In genomic region chr2:236342951-236343350, GRCh38 we compare ENCODE assay signal across 1 cellular context.
TF ChIP-seq lines count a peak whose summit lies in the region.

No MANE protein-coding gene starts in this region.

TF ChIP-seq in IMR-90, 13 proteins besides CTCF, POLR2A, EP300 and RAD21:
- TF ChIP-seq RCOR1 (IDR thresholded peaks at IDR 0.05; ENCODE audit: insufficient replicate concordance, low read length): no peak
- no peak for TF ChIP-seq CHD1 (IDR thresholded peaks at IDR 0.05; ENCODE audit: low read depth, low read length)
- no peak for TF ChIP-seq SMC3 (IDR thresholded peaks at IDR 0.05; ENCODE audit: low read depth, low read length)
- no peak for TF ChIP-seq ELK1 (IDR thresholded peaks at IDR 0.05; ENCODE audit: borderline replicate concordance, low read depth, low read length)
- TF ChIP-seq MXI1 (IDR thresholded peaks at IDR 0.05; ENCODE audit: borderline replicate concordance, low read depth, low read length): no peak
- TF ChIP-seq BHLHE40 (IDR thresholded peaks at IDR 0.05; ENCODE audit: low read depth, low read length): no peak
- TF ChIP-seq USF2 (IDR thresholded peaks at IDR 0.05; ENCODE audit: low read depth, low read length): no peak
